In the genomic region with DNA sequence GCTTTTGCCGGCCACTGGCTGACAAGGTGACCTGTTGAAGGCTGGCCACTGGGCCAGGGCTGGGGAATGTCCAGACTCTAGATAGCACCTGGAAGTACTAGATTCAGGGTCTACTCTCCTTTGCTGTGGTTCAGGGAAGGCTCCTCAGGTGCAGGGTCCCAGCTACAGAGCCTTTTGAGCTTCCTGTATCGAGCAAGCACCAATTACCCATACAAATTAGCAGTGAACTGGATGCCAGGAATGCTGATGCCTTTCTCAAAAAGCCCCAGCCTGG, we compare ENCODE assay signal across 20 cellular contexts.
"Had no signal": no experiment of that assay in that cellular context is flagged by ENCODE, and none has a peak within 500 bp of the region (broad histone marks: within the 10 kb centered on the region; RNA-seq: fewer than 3 reads in every experiment).

No MANE protein-coding gene starts in this region.

- ATAC-seq: activated CD8-positive, alpha-beta memory T cell treated with anti-CD3 and anti-CD28 coated beads, Interleukin-2, amount 10 ng/mL, durations not matched to agents 7 days and 5 days; activated CD8-positive, alpha-beta T cell treated with anti-CD3 and anti-CD28 coated beads for 36 hours; T-helper 17 cell had no signal

- H3K27me3 ChIP-seq: ascending aorta, gastroesophageal sphincter, sigmoid colon, upper lobe of left lung had no signal

- H3K9me3 ChIP-seq: ascending aorta, gastroesophageal sphincter, mucosa of descending colon, sigmoid colon, thoracic aorta, upper lobe of left lung had no signal

- H3K4me3 ChIP-seq: ascending aorta, gastroesophageal sphincter, mucosa of descending colon, sigmoid colon, thoracic aorta, upper lobe of left lung had no signal

- H3K36me3 ChIP-seq: ascending aorta, gastroesophageal sphincter, sigmoid colon, thoracic aorta, upper lobe of left lung had no signal

- DNase-seq: activated CD4-positive, alpha-beta T cell treated with anti-CD3 and anti-CD28 coated beads, Interleukin-2, amount 10 ng/mL, durations not matched to agents 7 days and 5 days; activated CD4-positive, CD25-positive, alpha-beta regulatory T cell treated with anti-CD3 and anti-CD28 coated beads, Interleukin-2, amount 50 U/mL, for 72 hours; activated CD8-positive, alpha-beta T cell treated with anti-CD3 and anti-CD28 coated beads for 36 hours; activated gamma-delta T cell treated with Interleukin-2 at 50 U/mL for 16 hours; activated T-cell treated with anti-CD3 and anti-CD28 coated beads for 4 hours; central memory CD4-positive, alpha-beta T cell; effector memory CD4-positive, alpha-beta T cell; mucosa of descending colon; nephron progenitor cell; stimulated activated CD4-positive, alpha-beta T cell treated with anti-CD3 and anti-CD28 coated beads, Interleukin-2, amount 100 ng/mL, for 48 hours; stimulated activated naive CD4-positive, alpha-beta T cell; T-helper 17 cell; upper lobe of left lung had no signal

- H3K27ac ChIP-seq: parathyroid adenoma, VCaP had no signal
